Comparison of ENCODE assay signal across 2 cellular contexts in the genomic region with DNA sequence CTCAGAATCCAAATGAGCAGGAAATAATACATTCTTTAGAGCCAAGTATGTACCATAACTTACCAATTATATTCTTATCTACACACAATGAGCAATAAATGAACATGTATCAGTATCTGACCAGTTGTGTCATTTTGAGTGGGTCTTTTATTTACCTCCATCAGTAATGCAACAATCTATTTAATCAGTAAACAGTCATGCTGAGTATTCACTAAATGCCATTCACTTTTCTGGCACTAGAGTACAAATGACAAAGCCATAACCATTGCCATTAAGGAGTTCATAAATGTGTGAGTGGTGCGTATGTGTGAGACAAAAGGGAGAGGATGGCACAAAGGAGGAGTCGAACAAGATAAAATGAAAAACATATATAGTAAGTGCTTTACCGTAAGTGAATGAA.
TF ChIP-seq lines count a peak whose summit lies in the region.

No MANE protein-coding gene starts in this region.

TF ChIP-seq in HepG2, 621 proteins besides CTCF, POLR2A, EP300 and RAD21:
- TF ChIP-seq, protein P1, sequence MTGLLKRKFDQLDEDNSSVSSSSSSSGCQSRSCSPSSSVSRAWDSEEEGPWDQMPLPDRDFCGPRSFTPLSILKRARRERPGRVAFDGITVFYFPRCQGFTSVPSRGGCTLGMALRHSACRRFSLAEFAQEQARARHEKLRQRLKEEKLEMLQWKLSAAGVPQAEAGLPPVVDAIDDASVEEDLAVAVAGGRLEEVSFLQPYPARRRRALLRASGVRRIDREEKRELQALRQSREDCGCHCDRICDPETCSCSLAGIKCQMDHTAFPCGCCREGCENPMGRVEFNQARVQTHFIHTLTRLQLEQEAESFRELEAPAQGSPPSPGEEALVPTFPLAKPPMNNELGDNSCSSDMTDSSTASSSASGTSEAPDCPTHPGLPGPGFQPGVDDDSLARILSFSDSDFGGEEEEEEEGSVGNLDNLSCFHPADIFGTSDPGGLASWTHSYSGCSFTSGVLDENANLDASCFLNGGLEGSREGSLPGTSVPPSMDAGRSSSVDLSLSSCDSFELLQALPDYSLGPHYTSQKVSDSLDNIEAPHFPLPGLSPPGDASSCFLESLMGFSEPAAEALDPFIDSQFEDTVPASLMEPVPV (CRISPR knock-in tag; IDR thresholded peaks at IDR 0.05): no peak
- TF ChIP-seq CC2D1A (CRISPR knock-in tag; IDR thresholded peaks at IDR 0.05): 0 out of 2 replicates have a peak, but pooled peaks have one; percentile 50
TF ChIP-seq in HepG2: peak in this region for 1.

TF ChIP-seq in GM12891, 5 proteins besides CTCF, POLR2A, EP300 and RAD21:
- no peak for TF ChIP-seq POU2F2 (IDR thresholded peaks at IDR 0.05; ENCODE audit: low read depth, low read length)
